Comparison of ENCODE assay signal across 16 cellular contexts in genomic region chr2:32697156-32697555, GRCh38.
DNase-seq lines count a peak whose midpoint lies in the region; ATAC-seq, FAIRE-seq and TF ChIP-seq lines count a peak whose summit lies in the region.
"Had no signal": no experiment of that assay in that cellular context is flagged by ENCODE, and none has a peak within 500 bp of the region (broad histone marks: within the 10 kb centered on the region; RNA-seq: fewer than 3 reads in every experiment).

No MANE protein-coding gene starts in this region.

- no peak overlapping the region for H3K4me3 ChIP-seq in A549
- no peak overlapping the region for H3K4me3 ChIP-seq in adipocyte (ENCODE audit: low read length)
- H3K4me3 ChIP-seq: BLaER1 treated with 17β-estradiol and CSF1 and Interleukin-3, amounts not matched to agents 10 nM and 100 nM; dorsolateral prefrontal cortex; tibial artery had no signal

- CTCF ChIA-PET in A549 (lab: Yijun Ruan, JAX), result interaction anchor here (0.7 kb wide), 2 partner anchors 73 to 552 kb away, joined by 3 to 4 read pairs; no protein-coding TSS in a partner anchor

- no peaks in the 10 kb centered on the region for H3K9me3 ChIP-seq in A549
- H3K9me3 ChIP-seq in adipocyte (ENCODE audit: control insufficient read depth, low read length), result no peaks in the 10 kb centered on the region
- H3K9me3 ChIP-seq: BLaER1 treated with 17β-estradiol and CSF1 and Interleukin-3, amounts not matched to agents 10 nM and 100 nM; tibial artery had no signal

- no peak for TF ChIP-seq RAD21 in A549 (conservative IDR thresholded peaks at IDR 0.05 in 1 of 2, IDR thresholded peaks at IDR 0.05 in 1 of 2)

- H3K4me1 ChIP-seq in A549 (peaks cover 8% of the 10 kb centered on the region; the same call in 2 of the 3 replicates), adipocyte (ENCODE audit: control insufficient read depth, insufficient read depth, low read length) (peaks cover 12% of the 10 kb centered on the region)
- H3K4me1 ChIP-seq: BLaER1 treated with 17β-estradiol and CSF1 and Interleukin-3, amounts not matched to agents 10 nM and 100 nM had no signal

- TF ChIP-seq POLR2A in A549 (IDR thresholded peaks at IDR 0.05; ENCODE audit: low read length), result no peak

- no peak overlapping the region for H3K4me2 ChIP-seq in A549
- H3K4me2 ChIP-seq: BLaER1 treated with 17β-estradiol and CSF1 and Interleukin-3, amounts not matched to agents 10 nM and 100 nM had no signal

- POLR2A ChIA-PET in A549 (lab: Yijun Ruan, JAX), result no interaction called here

- peak; percentile 81 for FAIRE-seq in A549 (lab: Jason Lieb, UNC)
- FAIRE-seq: GM12892 had no signal

- no peak for TF ChIP-seq CTCF in A549 (IDR thresholded peaks at IDR 0.05)

- no peaks in the 10 kb centered on the region for H3K27me3 ChIP-seq in adipocyte (replicated peaks; ENCODE audit: control insufficient read depth, insufficient read depth, low read length)
- H3K27me3 ChIP-seq: BLaER1 treated with 17β-estradiol and CSF1 and Interleukin-3, amounts not matched to agents 10 nM and 100 nM; dorsolateral prefrontal cortex; tibial artery had no signal

- no peak for TF ChIP-seq EP300 in A549 (IDR thresholded peaks at IDR 0.05)

- peaks cover 4% of the 10 kb centered on the region for H3K36me3 ChIP-seq in adipocyte (ENCODE audit: control insufficient read depth, insufficient read depth, low read length, severe bottlenecking)

- DNase-seq in A549 (ENCODE audit: low read depth in 1 of 2, low spot score in 1 of 2) (no peak), GM03348 (ENCODE audit: low spot score) (peak; percentile 70), adipocyte (ENCODE audit: low read depth) (peak; percentile 81), fibroblast of peridontal ligament (ENCODE audit: extremely low read depth) (peak; percentile 94), T-helper 9 cell (no peak), COLO668 (lab: John Stamatoyannopoulos, UW; ENCODE audit: unreplicated experiment) (no peak), kidney tubule cell (ENCODE audit: low spot score) (no peak)
- DNase-seq: activated naive CD8-positive, alpha-beta T cell treated with anti-CD3 and anti-CD28 coated beads, Interleukin-2, amount 10 ng/mL, durations not matched to agents 7 days and 5 days; DMS79; dorsolateral prefrontal cortex; left cardiac atrium; naive thymus-derived CD4-positive, alpha-beta T cell; tibial artery had no signal

- ATAC-seq in A549 (peak in 1 of 2 experiments; percentile 42; a peak in 3 of 6 replicates), HG02938 (IDR thresholded peaks at IDR 0.05; ENCODE audit: unreplicated experiment) (no peak)
- ATAC-seq: naive thymus-derived CD4-positive, alpha-beta T cell had no signal

- peak overlapping the region in 1 of 2 experiments; percentile 19; a peak in 2 of 6 replicates for H3K27ac ChIP-seq in A549
- H3K27ac ChIP-seq: BLaER1 treated with 17β-estradiol and CSF1 and Interleukin-3, amounts not matched to agents 10 nM and 100 nM; dorsolateral prefrontal cortex; tibial artery had no signal

- H3K9ac ChIP-seq in adipocyte (ENCODE audit: low read length), result no peak overlapping the region
- H3K9ac ChIP-seq: BLaER1 treated with 17β-estradiol and CSF1 and Interleukin-3, amounts not matched to agents 10 nM and 100 nM had no signal

TF ChIP-seq in A549, 52 proteins besides CTCF, POLR2A, EP300 and RAD21:
- TF ChIP-seq FOSL2 (IDR thresholded peaks at IDR 0.05), result no peak
- TF ChIP-seq FOSL2 (CRISPR knock-in tag; IDR thresholded peaks at IDR 0.05), result peak; percentile 50; the same call in 1 of the 2 replicates
- TF ChIP-seq, protein P1, sequence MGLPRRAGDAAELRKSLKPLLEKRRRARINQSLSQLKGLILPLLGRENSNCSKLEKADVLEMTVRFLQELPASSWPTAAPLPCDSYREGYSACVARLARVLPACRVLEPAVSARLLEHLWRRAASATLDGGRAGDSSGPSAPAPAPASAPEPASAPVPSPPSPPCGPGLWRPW (IDR thresholded peaks at IDR 0.05), result no peak
- no peak for TF ChIP-seq FOXS1 (CRISPR knock-in tag; IDR thresholded peaks at IDR 0.05)
- TF ChIP-seq ZFP36 (IDR thresholded peaks at IDR 0.05; ENCODE audit: borderline replicate concordance, partially characterized antibody), result no peak
- no peak for TF ChIP-seq BHLHE40 (IDR thresholded peaks at IDR 0.05; ENCODE audit: low read depth, low read length)
- TF ChIP-seq HDAC2 (IDR thresholded peaks at IDR 0.05), result no peak

Comparison
In these comparisons a context has a peak if more than half of its experiments do, and no peak if none do; other contexts are left out.
1. DNase-seq: peak in GM03348 (single experiment), adipocyte (single experiment) and fibroblast of peridontal ligament (single experiment); none in A549 (0 of 2), T-helper 9 cell (single experiment), COLO668 (single experiment) and kidney tubule cell (single experiment).